ENCODE assay signal across 8 cellular contexts in the genomic region with DNA sequence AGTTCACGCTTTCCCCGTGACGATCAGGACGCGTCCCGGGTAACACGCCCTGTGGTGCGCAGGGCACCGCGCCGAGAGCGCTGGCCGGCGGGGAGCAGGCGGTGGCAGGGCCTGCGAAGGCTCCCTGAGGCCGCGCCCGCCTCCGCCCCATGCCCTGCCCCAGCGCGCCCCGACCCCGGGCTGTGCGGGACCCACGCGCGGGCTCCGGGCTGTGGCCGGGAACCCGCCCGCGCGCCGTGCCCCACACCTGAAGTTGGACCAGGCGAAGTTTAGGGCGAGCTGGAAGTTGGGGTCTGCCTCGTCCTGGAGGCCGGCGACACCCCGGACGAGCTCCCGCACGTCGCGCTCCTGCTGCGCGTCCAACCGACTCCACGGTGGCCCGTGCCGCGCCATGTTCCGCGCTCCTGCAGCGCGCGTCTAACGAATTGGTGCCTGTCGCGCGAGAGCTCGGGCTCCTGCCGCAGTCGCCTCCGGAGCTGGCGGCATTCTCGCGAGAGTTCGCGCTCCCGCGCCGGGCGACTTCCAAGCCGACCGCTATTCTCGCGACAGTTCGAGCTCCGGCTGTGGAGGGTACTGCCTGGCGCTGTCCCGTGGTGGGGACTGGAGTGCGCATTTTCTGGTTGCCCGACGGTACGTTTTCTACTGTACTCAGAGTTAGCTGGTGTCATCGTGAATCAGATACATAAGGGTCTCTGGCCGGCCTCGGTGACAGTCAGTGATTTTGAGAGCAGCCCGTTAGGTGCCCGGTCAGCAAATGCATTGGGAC. TPM values are rescaled to one million over a fixed set of nuclear protein-coding genes. Genes with fewer than 3 reads are reported as not detected.
DNase-seq lines count a peak whose midpoint lies in the region; ATAC-seq, FAIRE-seq and TF ChIP-seq lines count a peak whose summit lies in the region.

A gene (minus strand): TSS at position 419 of the 766 bp plus-strand sequence. CDS start 26 bp downstream, at position 393.

- TF ChIP-seq POLR2A in GM12891 (IDR thresholded peaks at IDR 0.05; ENCODE audit: low read depth, low read length) (peak; percentile 98), tibial nerve (IDR thresholded peaks at IDR 0.05) (peak; percentile 54 to 73)

- peak within 1 kb of the TSS; percentile 68 for H2AFZ ChIP-seq in trophoblast cell (ENCODE audit: insufficient read depth, low read length, poor library complexity)

- H3K79me2 ChIP-seq in trophoblast cell (ENCODE audit: control insufficient read depth, insufficient read depth, low read length, poor library complexity): peaks cover 5% of the 10 kb centered on the region

- no CpG with 5 or more reads among the region's 92 CpGs for WGBS in trophoblast cell (ENCODE audit: extremely low coverage, insufficient coverage, insufficient read length)
- 0 to 1% methylated on average over 15 to 51 of the region's 92 CpGs for WGBS in tibial nerve, 2 donors

- peak in 1 of 2 donors; percentile 84 for TF ChIP-seq EP300 in tibial nerve (IDR thresholded peaks at IDR 0.05)

- H3K4me2 ChIP-seq in trophoblast cell (ENCODE audit: low read length): peak within 1 kb of the TSS; percentile 67

- peak within 1 kb of the TSS; percentile 72 for H3K14ac ChIP-seq in trophoblast cell (ENCODE audit: low read length)

- DNase-seq in GM12891 (ENCODE audit: insufficient read length, low spot score): peak; percentile 96
- peak; percentile 79 for DNase-seq in NCI-H1417 treated with DMSO at 0.1 percent for 48 hours (lab: John Stamatoyannopoulos, UW)
- peak; percentile 81 to 84 for DNase-seq in SW 1271 (lab: John Stamatoyannopoulos, UW)
- DNase-seq in activated naive CD8-positive, alpha-beta T cell treated with anti-CD3 and anti-CD28 coated beads, Interleukin-2, amount 50 U/mL, for 16 hours (ENCODE audit: low read depth, low spot score): peak; percentile 92
- peak; percentile 95 for DNase-seq in cardiac septum (ENCODE audit: low spot score)
- peak; percentile 98 to 99 for DNase-seq in trophoblast cell
- peak; percentile 89 to 93 for DNase-seq in tibial nerve (ENCODE audit: low spot score in 2 of 2)

- peak within 1 kb of the TSS; percentile 18 for H3K4ac ChIP-seq in trophoblast cell (ENCODE audit: low read depth, low read length)

- H3K4me3 ChIP-seq in trophoblast cell (ENCODE audit: low read depth, low read length) (peak within 1 kb of the TSS; percentile 97), tibial nerve (peak within 1 kb of the TSS; percentile 66 to 83 (median 82))

- no peaks in the 10 kb centered on the region for H3K27me3 ChIP-seq in trophoblast cell (ENCODE audit: insufficient read depth, low read length)
- H3K27me3 ChIP-seq in tibial nerve: no peaks in the 10 kb centered on the region

- H4K91ac ChIP-seq in trophoblast cell (ENCODE audit: low read depth, low read length): peak within 1 kb of the TSS; percentile 69

- H3K79me1 ChIP-seq in trophoblast cell (ENCODE audit: low read length): peaks cover 8% of the 10 kb centered on the region

- H3K36me3 ChIP-seq in trophoblast cell (ENCODE audit: control insufficient read depth in 1 of 2, insufficient read depth in 2 of 2, low read length in 2 of 2) (peaks cover 7 to 9% of the 10 kb centered on the region in 2 experiments), tibial nerve (peaks cover 0 to 20% (median 0%) of the 10 kb centered on the region in 3 donors)

- H4K8ac ChIP-seq in trophoblast cell (ENCODE audit: low read depth, low read length): peak within 1 kb of the TSS; percentile 85

- peak within 1 kb of the TSS; percentile 43 for H4K12ac ChIP-seq in trophoblast cell (ENCODE audit: low read depth, low read length)

- H3K18ac ChIP-seq in trophoblast cell (ENCODE audit: low read length): peak within 1 kb of the TSS; percentile 44

- H3K4me1 ChIP-seq in trophoblast cell (ENCODE audit: control insufficient read depth in 1 of 2, insufficient read depth in 2 of 2, low read length in 2 of 2) (peaks cover 0 to 3% of the 10 kb centered on the region in 2 experiments), tibial nerve (peaks cover 0 to 27% (median 15%) of the 10 kb centered on the region in 4 donors)

- H3K9me3 ChIP-seq in trophoblast cell (ENCODE audit: insufficient read depth, low read depth, low read length) (no peaks in the 10 kb centered on the region), tibial nerve (no peaks in the 10 kb centered on the region)

- intact Hi-C loops in cardiac septum (cut with DNase I): no loop called here

- H2BK120ac ChIP-seq in trophoblast cell (ENCODE audit: insufficient read depth, low read length, poor library complexity): peak within 1 kb of the TSS; percentile 79

- ATAC-seq in HG02798 (IDR thresholded peaks at IDR 0.05; ENCODE audit: poor library complexity, unreplicated experiment): peak; percentile 95

- H3K27ac ChIP-seq in trophoblast cell (ENCODE audit: low read depth, low read length): peak within 1 kb of the TSS; percentile 45
- peak within 1 kb of the TSS; percentile 55 to 84 (median 80) for H3K27ac ChIP-seq in tibial nerve

- H3K9ac ChIP-seq in trophoblast cell (ENCODE audit: low read length): peak within 1 kb of the TSS; percentile 97

- peak within 1 kb of the TSS; percentile 19 for H2AK5ac ChIP-seq in trophoblast cell (ENCODE audit: low read length)

- FAIRE-seq in GM12891 (lab: Jason Lieb, UNC): no peak

- H2BK12ac ChIP-seq in trophoblast cell (ENCODE audit: low read length): no peak within 1 kb of the TSS

- TF ChIP-seq CTCF in tibial nerve (IDR thresholded peaks at IDR 0.05): peak; percentile 24 to 86 (median 39)

- H2BK5ac ChIP-seq in trophoblast cell (ENCODE audit: low read depth, low read length, poor library complexity): peak within 1 kb of the TSS; percentile 63

- no peak within 1 kb of the TSS for H3K23ac ChIP-seq in trophoblast cell (ENCODE audit: low read length)

TF ChIP-seq in GM12891, 5 proteins besides CTCF, POLR2A, EP300 and RAD21:
- TF ChIP-seq SPI1 (IDR thresholded peaks at IDR 0.05; ENCODE audit: low read depth, low read length) (no peak), POU2F2 (IDR thresholded peaks at IDR 0.05; ENCODE audit: low read depth, low read length) (peak; percentile 43), TAF1 (IDR thresholded peaks at IDR 0.05; ENCODE audit: low read depth, low read length) (peak; percentile 84; the same call in 1 of the 2 replicates), POLR2AphosphoS5 (IDR thresholded peaks at IDR 0.05; ENCODE audit: low read depth, low read length) (peak; percentile 97), PAX5 (IDR thresholded peaks at IDR 0.05; ENCODE audit: insufficient read depth, low read length, severe bottlenecking) (no peak)
TF ChIP-seq in GM12891: peak in this region for 3.

RNA-seq across cellular contexts. Expression of the gene that starts here (rescaled TPM):
- polyA plus RNA-seq in GM12891 (2012; ENCODE audit: low read depth, missing spikeins): 9.3 TPM
- total RNA-seq in cardiac septum (11.9 TPM), tibial nerve (10 to 100 TPM; 26.3 to 47.3 (median 31.6) TPM)
- 9.0 and 9.2 TPM in 2 replicates for polyA plus RNA-seq in trophoblast cell (2013)

Comparison
In these comparisons a context has a peak if more than half of its experiments do, and no peak if none do; other contexts are left out.
1. Peak in every context shown above with its lines: DNase-seq, ATAC-seq, H3K4me3 ChIP-seq and H3K27ac ChIP-seq.